Comparison of ENCODE assay signal across 7 cellular contexts in genomic region chr5:135398160-135398854, GRCh38. TPM values are rescaled to one million over a fixed set of nuclear protein-coding genes. Genes with fewer than 3 reads are reported as not detected.
DNase-seq lines count a peak whose midpoint lies in the region; ATAC-seq and TF ChIP-seq lines count a peak whose summit lies in the region.

No MANE protein-coding gene starts in this region.

- peaks cover 60% of the 10 kb centered on the region for H3K4me1 Mint-ChIP-seq in activated T-cell treated with anti-CD3 and anti-CD28 coated beads, Interleukin-2, amount 50 U/mL, for 24 hours (ENCODE audit: low read depth)

- H3K4me2 ChIP-seq in parathyroid adenoma (ENCODE audit: low read length) = peak overlapping the region; percentile 85

- peaks cover 39% of the 10 kb centered on the region for H3K79me2 ChIP-seq in parathyroid adenoma

- peak overlapping the region; percentile 65 for H3K4me3 ChIP-seq in parathyroid adenoma (ENCODE audit: low read depth, low read length)

- H3K27ac ChIP-seq in foreskin keratinocyte = peak overlapping the region; percentile 96
- no peak overlapping the region for H3K27ac ChIP-seq in parathyroid adenoma

- peak overlapping the region; percentile 91 for H3K27ac Mint-ChIP-seq in activated T-cell treated with anti-CD3 and anti-CD28 coated beads, Interleukin-2, amount 50 U/mL, for 24 hours

- DNase-seq in NCI-H2171 treated with DMSO at 0.1 percent for 48 hours (lab: John Stamatoyannopoulos, UW) (peak; percentile 7), foreskin keratinocyte (peak in 1 of 2 donors; percentile 15), kidney glomerular epithelial cell (lab: John Stamatoyannopoulos, UW) (no peak)
- peak; percentile 69 for DNase-seq in activated T-cell treated with anti-CD3 and anti-CD28 coated beads, Interleukin-2, amount 50 U/mL, for 24 hours

- no peaks in the 10 kb centered on the region for H3K36me3 ChIP-seq in parathyroid adenoma (ENCODE audit: control insufficient read depth, insufficient read depth, low read length)

- H3K27me3 ChIP-seq in foreskin keratinocyte (no peaks in the 10 kb centered on the region), parathyroid adenoma (ENCODE audit: control insufficient read depth, insufficient read depth, low read length) (no peaks in the 10 kb centered on the region)

- H3K4me1 ChIP-seq in foreskin keratinocyte (peaks cover 15% of the 10 kb centered on the region), parathyroid adenoma (peaks cover 6% of the 10 kb centered on the region)

- H3K9ac ChIP-seq in parathyroid adenoma = peak overlapping the region; percentile 59

- H3K9me3 Mint-ChIP-seq in activated T-cell treated with anti-CD3 and anti-CD28 coated beads, Interleukin-2, amount 50 U/mL, for 24 hours = no peaks in the 10 kb centered on the region

- H3K4me3 Mint-ChIP-seq in activated T-cell treated with anti-CD3 and anti-CD28 coated beads, Interleukin-2, amount 50 U/mL, for 24 hours = peak overlapping the region; percentile 88

- no peaks in the 10 kb centered on the region for H3K27me3 Mint-ChIP-seq in activated T-cell treated with anti-CD3 and anti-CD28 coated beads, Interleukin-2, amount 50 U/mL, for 24 hours

- TF ChIP-seq CTCF in foreskin keratinocyte (conservative IDR thresholded peaks at IDR 0.05) = no peak
- TF ChIP-seq CTCF in parathyroid adenoma (IDR thresholded peaks at IDR 0.05) = no peak

- no peaks in the 10 kb centered on the region for H3K9me3 ChIP-seq in parathyroid adenoma (ENCODE audit: control insufficient read depth, low read length)

- peak overlapping the region; percentile 47 for H2AFZ ChIP-seq in parathyroid adenoma

- peaks cover 51% of the 10 kb centered on the region for H3K36me3 Mint-ChIP-seq in activated T-cell treated with anti-CD3 and anti-CD28 coated beads, Interleukin-2, amount 50 U/mL, for 24 hours (ENCODE audit: low read depth)

- ATAC-seq in GM18498 (IDR thresholded peaks at IDR 0.05; ENCODE audit: unreplicated experiment) = peak; percentile 40
- ATAC-seq in HG02759 (IDR thresholded peaks at IDR 0.05; ENCODE audit: unreplicated experiment) = peak; percentile 42
- ATAC-seq in foreskin keratinocyte = peak; percentile 44

RNA-seq across cellular contexts. Expression of gene MACROH2A1, which starts 0.7 kb away (rescaled TPM):
- 253 and 264 TPM in 2 replicates for total RNA-seq in foreskin keratinocyte
- 192 and 224 TPM in 2 replicates for polyA plus RNA-seq in foreskin keratinocyte

RNA-seq across cellular contexts. Expression of gene DCANP1, which starts 48.8 kb away (rescaled TPM):
- total RNA-seq in foreskin keratinocyte = not detected in 2 replicates
- polyA plus RNA-seq in foreskin keratinocyte = not detected in 2 replicates

RNA-seq across cellular contexts. Expression of gene TIFAB, which starts 53.8 kb away (rescaled TPM):
- not detected in 2 replicates for total RNA-seq in foreskin keratinocyte
- not detected in 2 replicates for polyA plus RNA-seq in foreskin keratinocyte
